Comparison of ENCODE assay signal across 1 cellular context in the genomic region with DNA sequence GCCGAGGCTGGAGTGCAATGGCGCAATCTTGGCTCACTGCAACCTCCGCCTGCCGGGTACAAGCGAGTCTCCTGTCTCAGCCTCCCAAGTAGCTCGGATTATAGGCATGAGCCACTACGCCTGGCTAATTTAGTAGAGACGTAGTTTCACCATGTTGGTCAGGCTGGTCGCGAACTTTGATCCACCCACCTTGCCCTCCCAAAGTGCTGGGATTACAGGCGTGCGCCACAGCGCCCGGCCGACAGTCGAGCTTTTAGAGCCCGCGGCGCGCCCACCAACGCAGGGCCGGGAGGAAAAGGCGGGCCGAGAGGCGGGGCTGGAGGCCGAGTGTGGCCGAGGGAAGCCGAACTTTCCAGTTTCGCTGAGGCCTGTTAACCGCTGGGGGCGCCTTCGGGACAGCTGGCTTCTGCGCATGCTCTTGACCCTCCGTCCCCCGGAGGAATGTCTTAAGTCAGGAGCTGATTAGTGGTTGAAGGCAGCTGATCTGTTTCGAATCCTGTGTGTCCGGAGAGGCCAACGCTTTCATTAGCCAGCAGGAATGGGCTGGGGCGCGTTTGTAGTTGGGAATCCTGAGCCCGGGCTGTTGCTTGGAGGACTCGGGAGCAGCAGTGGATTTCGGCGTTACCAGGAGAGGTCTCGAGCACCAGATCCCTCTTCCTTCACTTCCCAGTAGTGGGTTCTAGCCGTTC.
TF ChIP-seq lines count a peak whose summit lies in the region.

No MANE protein-coding gene starts in this region.

TF ChIP-seq in HEK293, 187 proteins besides CTCF, POLR2A, EP300 and RAD21 (continued from another document and continues in another):
- TF ChIP-seq KLF16 (tag by site-specific recombination; IDR thresholded peaks at IDR 0.05), result peak; percentile 57; the same call in 1 of the 2 replicates
- peak; percentile 44 for TF ChIP-seq ZXDB (tag by site-specific recombination; IDR thresholded peaks at IDR 0.05)
- TF ChIP-seq ZEB2 (tag by site-specific recombination; IDR thresholded peaks at IDR 0.05), result peak; percentile 54; the same call in 1 of the 2 replicates
- peak; percentile 44; the same call in 1 of the 2 replicates for TF ChIP-seq GLI4 (tag by site-specific recombination; IDR thresholded peaks at IDR 0.05)
- TF ChIP-seq KLF1 (tag by site-specific recombination; IDR thresholded peaks at IDR 0.05), result peak; percentile 51
- TF ChIP-seq KLF10 (tag by site-specific recombination; IDR thresholded peaks at IDR 0.05), result 0 out of 2 replicates have a peak, but pooled peaks have one; percentile 44
- TF ChIP-seq ZNF239 (tag by site-specific recombination; IDR thresholded peaks at IDR 0.05), result no peak
- TF ChIP-seq ZNF76 (tag by site-specific recombination; IDR thresholded peaks at IDR 0.05; ENCODE audit: borderline replicate concordance, low read depth), result peak; percentile 38; the same call in 1 of the 2 replicates
- peak; percentile 74; the same call in 1 of the 2 replicates for TF ChIP-seq ZNF660 (tag by site-specific recombination; IDR thresholded peaks at IDR 0.05)
- no peak for TF ChIP-seq ZNF211 (tag by site-specific recombination; IDR thresholded peaks at IDR 0.05; ENCODE audit: low read depth)
- TF ChIP-seq, protein P1, sequence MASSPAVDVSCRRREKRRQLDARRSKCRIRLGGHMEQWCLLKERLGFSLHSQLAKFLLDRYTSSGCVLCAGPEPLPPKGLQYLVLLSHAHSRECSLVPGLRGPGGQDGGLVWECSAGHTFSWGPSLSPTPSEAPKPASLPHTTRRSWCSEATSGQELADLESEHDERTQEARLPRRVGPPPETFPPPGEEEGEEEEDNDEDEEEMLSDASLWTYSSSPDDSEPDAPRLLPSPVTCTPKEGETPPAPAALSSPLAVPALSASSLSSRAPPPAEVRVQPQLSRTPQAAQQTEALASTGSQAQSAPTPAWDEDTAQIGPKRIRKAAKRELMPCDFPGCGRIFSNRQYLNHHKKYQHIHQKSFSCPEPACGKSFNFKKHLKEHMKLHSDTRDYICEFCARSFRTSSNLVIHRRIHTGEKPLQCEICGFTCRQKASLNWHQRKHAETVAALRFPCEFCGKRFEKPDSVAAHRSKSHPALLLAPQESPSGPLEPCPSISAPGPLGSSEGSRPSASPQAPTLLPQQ (tag by site-specific recombination; IDR thresholded peaks at IDR 0.05), result peak; percentile 76
- TF ChIP-seq ZBTB21 (tag by site-specific recombination; IDR thresholded peaks at IDR 0.05), result no peak; the same call in 1 of the 2 replicates
- no peak for TF ChIP-seq MYNN (tag by site-specific recombination; IDR thresholded peaks at IDR 0.05; ENCODE audit: borderline replicate concordance)
- peak; percentile 85 for TF ChIP-seq KLF9 (tag by site-specific recombination; IDR thresholded peaks at IDR 0.05; ENCODE audit: low read depth)
- TF ChIP-seq ZNF324 (tag by site-specific recombination; IDR thresholded peaks at IDR 0.05), result peak; percentile 13; the same call in 1 of the 2 replicates
- TF ChIP-seq ZNF792 (tag by site-specific recombination; IDR thresholded peaks at IDR 0.05), result 0 out of 2 replicates have a peak, but pooled peaks have one; percentile 22
- no peak for TF ChIP-seq ZNF184 (tag by site-specific recombination; IDR thresholded peaks at IDR 0.05)
- TF ChIP-seq WT1 (tag by site-specific recombination; IDR thresholded peaks at IDR 0.05), result peak; percentile 28; the same call in 1 of the 2 replicates
- TF ChIP-seq ZNF624 (tag by site-specific recombination; IDR thresholded peaks at IDR 0.05), result no peak
- TF ChIP-seq, protein P2, sequence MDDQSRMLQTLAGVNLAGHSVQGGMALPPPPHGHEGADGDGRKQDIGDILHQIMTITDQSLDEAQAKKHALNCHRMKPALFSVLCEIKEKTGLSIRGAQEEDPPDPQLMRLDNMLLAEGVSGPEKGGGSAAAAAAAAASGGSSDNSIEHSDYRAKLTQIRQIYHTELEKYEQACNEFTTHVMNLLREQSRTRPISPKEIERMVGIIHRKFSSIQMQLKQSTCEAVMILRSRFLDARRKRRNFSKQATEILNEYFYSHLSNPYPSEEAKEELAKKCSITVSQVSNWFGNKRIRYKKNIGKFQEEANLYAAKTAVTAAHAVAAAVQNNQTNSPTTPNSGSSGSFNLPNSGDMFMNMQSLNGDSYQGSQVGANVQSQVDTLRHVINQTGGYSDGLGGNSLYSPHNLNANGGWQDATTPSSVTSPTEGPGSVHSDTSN (CRISPR knock-in tag; IDR thresholded peaks at IDR 0.05), result 0 out of 2 replicates have a peak, but pooled peaks have one; percentile 56
- no peak for TF ChIP-seq HOXC10 (CRISPR knock-in tag; IDR thresholded peaks at IDR 0.05)
- peak; percentile 98 for TF ChIP-seq ZNF335 (tag by site-specific recombination; conservative IDR thresholded peaks at IDR 0.05)
- TF ChIP-seq ZNF596 (tag by site-specific recombination; IDR thresholded peaks at IDR 0.05), result no peak
- TF ChIP-seq BCL11B (tag by site-specific recombination; IDR thresholded peaks at IDR 0.05; ENCODE audit: low read depth), result 0 out of 2 replicates have a peak, but pooled peaks have one; percentile 19
- no peak for TF ChIP-seq ZNF221 (tag by site-specific recombination; IDR thresholded peaks at IDR 0.05; ENCODE audit: borderline replicate concordance)
- TF ChIP-seq, protein P3, sequence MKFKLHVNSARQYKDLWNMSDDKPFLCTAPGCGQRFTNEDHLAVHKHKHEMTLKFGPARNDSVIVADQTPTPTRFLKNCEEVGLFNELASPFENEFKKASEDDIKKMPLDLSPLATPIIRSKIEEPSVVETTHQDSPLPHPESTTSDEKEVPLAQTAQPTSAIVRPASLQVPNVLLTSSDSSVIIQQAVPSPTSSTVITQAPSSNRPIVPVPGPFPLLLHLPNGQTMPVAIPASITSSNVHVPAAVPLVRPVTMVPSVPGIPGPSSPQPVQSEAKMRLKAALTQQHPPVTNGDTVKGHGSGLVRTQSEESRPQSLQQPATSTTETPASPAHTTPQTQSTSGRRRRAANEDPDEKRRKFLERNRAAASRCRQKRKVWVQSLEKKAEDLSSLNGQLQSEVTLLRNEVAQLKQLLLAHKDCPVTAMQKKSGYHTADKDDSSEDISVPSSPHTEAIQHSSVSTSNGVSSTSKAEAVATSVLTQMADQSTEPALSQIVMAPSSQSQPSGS (tag by site-specific recombination; IDR thresholded peaks at IDR 0.05; ENCODE audit: low read depth), result no peak
- TF ChIP-seq ZBTB17 (tag by site-specific recombination; IDR thresholded peaks at IDR 0.05), result peak; percentile 86
- TF ChIP-seq, protein P4, sequence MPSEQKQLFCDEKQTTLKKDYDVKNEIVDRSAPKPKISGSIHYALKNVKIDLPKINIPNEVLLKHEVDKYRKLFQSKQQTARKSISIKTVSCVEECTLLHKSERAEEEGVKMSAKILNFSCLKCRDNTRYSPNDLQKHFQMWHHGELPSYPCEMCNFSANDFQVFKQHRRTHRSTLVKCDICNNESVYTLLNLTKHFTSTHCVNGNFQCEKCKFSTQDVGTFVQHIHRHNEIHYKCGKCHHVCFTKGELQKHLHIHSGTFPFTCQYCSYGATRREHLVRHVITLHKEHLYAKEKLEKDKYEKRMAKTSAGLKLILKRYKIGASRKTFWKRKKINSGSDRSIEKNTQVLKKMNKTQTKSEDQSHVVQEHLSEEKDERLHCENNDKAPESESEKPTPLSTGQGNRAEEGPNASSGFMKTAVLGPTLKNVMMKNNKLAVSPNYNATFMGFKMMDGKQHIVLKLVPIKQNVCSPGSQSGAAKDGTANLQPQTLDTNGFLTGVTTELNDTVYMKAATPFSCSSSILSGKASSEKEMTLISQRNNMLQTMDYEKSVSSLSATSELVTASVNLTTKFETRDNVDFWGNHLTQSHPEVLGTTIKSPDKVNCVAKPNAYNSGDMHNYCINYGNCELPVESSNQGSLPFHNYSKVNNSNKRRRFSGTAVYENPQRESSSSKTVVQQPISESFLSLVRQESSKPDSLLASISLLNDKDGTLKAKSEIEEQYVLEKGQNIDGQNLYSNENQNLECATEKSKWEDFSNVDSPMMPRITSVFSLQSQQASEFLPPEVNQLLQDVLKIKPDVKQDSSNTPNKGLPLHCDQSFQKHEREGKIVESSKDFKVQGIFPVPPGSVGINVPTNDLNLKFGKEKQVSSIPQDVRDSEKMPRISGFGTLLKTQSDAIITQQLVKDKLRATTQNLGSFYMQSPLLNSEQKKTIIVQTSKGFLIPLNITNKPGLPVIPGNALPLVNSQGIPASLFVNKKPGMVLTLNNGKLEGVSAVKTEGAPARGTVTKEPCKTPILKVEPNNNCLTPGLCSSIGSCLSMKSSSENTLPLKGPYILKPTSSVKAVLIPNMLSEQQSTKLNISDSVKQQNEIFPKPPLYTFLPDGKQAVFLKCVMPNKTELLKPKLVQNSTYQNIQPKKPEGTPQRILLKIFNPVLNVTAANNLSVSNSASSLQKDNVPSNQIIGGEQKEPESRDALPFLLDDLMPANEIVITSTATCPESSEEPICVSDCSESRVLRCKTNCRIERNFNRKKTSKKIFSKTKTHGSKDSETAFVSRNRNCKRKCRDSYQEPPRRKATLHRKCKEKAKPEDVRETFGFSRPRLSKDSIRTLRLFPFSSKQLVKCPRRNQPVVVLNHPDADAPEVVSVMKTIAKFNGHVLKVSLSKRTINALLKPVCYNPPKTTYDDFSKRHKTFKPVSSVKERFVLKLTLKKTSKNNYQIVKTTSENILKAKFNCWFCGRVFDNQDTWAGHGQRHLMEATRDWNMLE (tag by site-specific recombination; conservative IDR thresholded peaks at IDR 0.05; ENCODE audit: low read depth), result peak; percentile 27
- TF ChIP-seq IKZF3 (tag by site-specific recombination; IDR thresholded peaks at IDR 0.05), result peak; percentile 62
- TF ChIP-seq ZNF768 (tag by site-specific recombination; IDR thresholded peaks at IDR 0.05), result no peak; the same call in 1 of the 2 replicates
- peak; percentile 98 for TF ChIP-seq ZBTB8A (tag by site-specific recombination; IDR thresholded peaks at IDR 0.05)
- TF ChIP-seq, protein P5, sequence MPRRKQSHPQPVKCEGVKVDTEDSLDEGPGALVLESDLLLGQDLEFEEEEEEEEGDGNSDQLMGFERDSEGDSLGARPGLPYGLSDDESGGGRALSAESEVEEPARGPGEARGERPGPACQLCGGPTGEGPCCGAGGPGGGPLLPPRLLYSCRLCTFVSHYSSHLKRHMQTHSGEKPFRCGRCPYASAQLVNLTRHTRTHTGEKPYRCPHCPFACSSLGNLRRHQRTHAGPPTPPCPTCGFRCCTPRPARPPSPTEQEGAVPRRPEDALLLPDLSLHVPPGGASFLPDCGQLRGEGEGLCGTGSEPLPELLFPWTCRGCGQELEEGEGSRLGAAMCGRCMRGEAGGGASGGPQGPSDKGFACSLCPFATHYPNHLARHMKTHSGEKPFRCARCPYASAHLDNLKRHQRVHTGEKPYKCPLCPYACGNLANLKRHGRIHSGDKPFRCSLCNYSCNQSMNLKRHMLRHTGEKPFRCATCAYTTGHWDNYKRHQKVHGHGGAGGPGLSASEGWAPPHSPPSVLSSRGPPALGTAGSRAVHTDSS (tag by site-specific recombination; IDR thresholded peaks at IDR 0.05), result no peak
- TF ChIP-seq ZNF843 (tag by site-specific recombination; IDR thresholded peaks at IDR 0.05), result peak; percentile 18; the same call in 1 of the 2 replicates
- TF ChIP-seq, protein P6, sequence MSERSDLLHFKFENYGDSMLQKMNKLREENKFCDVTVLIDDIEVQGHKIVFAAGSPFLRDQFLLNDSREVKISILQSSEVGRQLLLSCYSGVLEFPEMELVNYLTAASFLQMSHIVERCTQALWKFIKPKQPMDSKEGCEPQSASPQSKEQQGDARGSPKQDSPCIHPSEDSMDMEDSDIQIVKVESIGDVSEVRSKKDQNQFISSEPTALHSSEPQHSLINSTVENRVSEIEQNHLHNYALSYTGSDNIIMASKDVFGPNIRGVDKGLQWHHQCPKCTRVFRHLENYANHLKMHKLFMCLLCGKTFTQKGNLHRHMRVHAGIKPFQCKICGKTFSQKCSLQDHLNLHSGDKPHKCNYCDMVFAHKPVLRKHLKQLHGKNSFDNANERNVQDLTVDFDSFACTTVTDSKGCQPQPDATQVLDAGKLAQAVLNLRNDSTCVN (tag by site-specific recombination; optimal IDR thresholded peaks at IDR 0.05), result peak; percentile 79
- peak; percentile 30; the same call in 1 of the 2 replicates for TF ChIP-seq ZNF10 (tag by site-specific recombination; IDR thresholded peaks at IDR 0.05)
- 0 out of 2 replicates have a peak, but pooled peaks have one; percentile 77 for TF ChIP-seq ZNF501 (tag by site-specific recombination; IDR thresholded peaks at IDR 0.05)
- TF ChIP-seq, protein P7, sequence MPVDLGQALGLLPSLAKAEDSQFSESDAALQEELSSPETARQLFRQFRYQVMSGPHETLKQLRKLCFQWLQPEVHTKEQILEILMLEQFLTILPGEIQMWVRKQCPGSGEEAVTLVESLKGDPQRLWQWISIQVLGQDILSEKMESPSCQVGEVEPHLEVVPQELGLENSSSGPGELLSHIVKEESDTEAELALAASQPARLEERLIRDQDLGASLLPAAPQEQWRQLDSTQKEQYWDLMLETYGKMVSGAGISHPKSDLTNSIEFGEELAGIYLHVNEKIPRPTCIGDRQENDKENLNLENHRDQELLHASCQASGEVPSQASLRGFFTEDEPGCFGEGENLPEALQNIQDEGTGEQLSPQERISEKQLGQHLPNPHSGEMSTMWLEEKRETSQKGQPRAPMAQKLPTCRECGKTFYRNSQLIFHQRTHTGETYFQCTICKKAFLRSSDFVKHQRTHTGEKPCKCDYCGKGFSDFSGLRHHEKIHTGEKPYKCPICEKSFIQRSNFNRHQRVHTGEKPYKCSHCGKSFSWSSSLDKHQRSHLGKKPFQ (tag by site-specific recombination; IDR thresholded peaks at IDR 0.05), result no peak
- TF ChIP-seq, protein P8, sequence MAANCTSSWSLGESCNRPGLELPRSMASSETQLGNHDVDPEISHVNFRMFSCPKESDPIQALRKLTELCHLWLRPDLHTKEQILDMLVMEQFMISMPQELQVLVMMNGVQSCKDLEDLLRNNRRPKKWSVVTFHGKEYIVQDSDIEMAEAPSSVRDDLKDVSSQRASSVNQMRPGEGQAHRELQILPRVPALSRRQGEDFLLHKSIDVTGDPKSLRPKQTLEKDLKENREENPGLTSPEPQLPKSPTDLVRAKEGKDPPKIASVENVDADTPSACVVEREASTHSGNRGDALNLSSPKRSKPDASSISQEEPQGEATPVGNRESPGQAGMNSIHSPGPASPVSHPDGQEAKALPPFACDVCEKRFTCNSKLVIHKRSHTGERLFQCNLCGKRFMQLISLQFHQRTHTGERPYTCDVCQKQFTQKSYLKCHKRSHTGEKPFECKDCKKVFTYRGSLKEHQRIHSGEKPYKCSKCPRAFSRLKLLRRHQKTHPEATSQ (tag by site-specific recombination; IDR thresholded peaks at IDR 0.05), result peak; percentile 62; the same call in 1 of the 2 replicates
- peak; percentile 71 for TF ChIP-seq SP7 (tag by site-specific recombination; IDR thresholded peaks at IDR 0.05)
- TF ChIP-seq ZNF629 (tag by site-specific recombination; IDR thresholded peaks at IDR 0.05), result peak; percentile 30; the same call in 1 of the 2 replicates
- TF ChIP-seq SP3 (tag by site-specific recombination; IDR thresholded peaks at IDR 0.05), result peak; percentile 80
- TF ChIP-seq KLF7 (tag by site-specific recombination; IDR thresholded peaks at IDR 0.05; ENCODE audit: borderline replicate concordance), result peak; percentile 65; the same call in 1 of the 2 replicates
- peak; percentile 80 for TF ChIP-seq GLIS2 (tag by site-specific recombination; IDR thresholded peaks at IDR 0.05)
